1 cellular context compared by ENCODE assay signal in genomic region chr1:77779529-77780281, GRCh38.
A peak's percentile ranks its signal among the peaks of the same experiment; 100 is the strongest.
TF ChIP-seq lines count a peak whose summit lies in the region.

Gene MIGA1, plus strand, starts transcription at chr1:77779649. Its CDS starts 3,604 bp downstream, at chr1:77783253.

TF ChIP-seq in HepG2, 621 proteins besides CTCF, POLR2A, EP300 and RAD21 (continued from another document and continues in another):
- TF ChIP-seq AKNA (CRISPR knock-in tag; IDR thresholded peaks at IDR 0.05; ENCODE audit: borderline replicate concordance) (no peak), HINFP (CRISPR knock-in tag; IDR thresholded peaks at IDR 0.05; ENCODE audit: low read depth) (peak; percentile 69; the same call in 1 of the 2 replicates), ZNF33A (CRISPR knock-in tag; IDR thresholded peaks at IDR 0.05; ENCODE audit: borderline replicate concordance) (no peak), BCL3 (CRISPR knock-in tag; IDR thresholded peaks at IDR 0.05) (peak; percentile 74; the same call in 1 of the 2 replicates), THAP9 (CRISPR knock-in tag; IDR thresholded peaks at IDR 0.05; ENCODE audit: borderline replicate concordance) (peak; percentile 72; the same call in 1 of the 2 replicates), KDM2A (CRISPR knock-in tag; IDR thresholded peaks at IDR 0.05; ENCODE audit: borderline replicate concordance, low read depth) (peak; percentile 85; the same call in 1 of the 2 replicates), KAT2B (IDR thresholded peaks at IDR 0.05; ENCODE audit: borderline replicate concordance, low read depth, low read length) (no peak), ASH2L (IDR thresholded peaks at IDR 0.05; ENCODE audit: insufficient read length, low read depth, low read length) (peak; percentile 59), MAF1 (CRISPR knock-in tag; IDR thresholded peaks at IDR 0.05; ENCODE audit: borderline replicate concordance) (no peak), SIN3A (IDR thresholded peaks at IDR 0.05; ENCODE audit: borderline replicate concordance, low read depth, low read length) (peak; percentile 92), ZBTB46 (CRISPR knock-in tag; IDR thresholded peaks at IDR 0.05; ENCODE audit: borderline replicate concordance) (no peak), ZNF292 (CRISPR knock-in tag; IDR thresholded peaks at IDR 0.05; ENCODE audit: borderline replicate concordance, low read depth) (peak; percentile 94), ATAD3A (CRISPR knock-in tag; IDR thresholded peaks at IDR 0.05) (no peak), ZNF746 (CRISPR knock-in tag; IDR thresholded peaks at IDR 0.05) (no peak), ZNF253 (CRISPR knock-in tag; IDR thresholded peaks at IDR 0.05; ENCODE audit: borderline replicate concordance) (no peak), RXRA (CRISPR knock-in tag; IDR thresholded peaks at IDR 0.05) (peak; percentile 61), ETV5 (CRISPR knock-in tag; IDR thresholded peaks at IDR 0.05; ENCODE audit: borderline replicate concordance) (peak; percentile 37), KLF12 (CRISPR knock-in tag; IDR thresholded peaks at IDR 0.05; ENCODE audit: borderline replicate concordance) (no peak), ZFX (CRISPR knock-in tag; IDR thresholded peaks at IDR 0.05; ENCODE audit: low read depth) (peak; percentile 95), TCF12 (IDR thresholded peaks at IDR 0.05) (no peak), TCF12 (CRISPR knock-in tag; IDR thresholded peaks at IDR 0.05) (no peak), ZNF552 (CRISPR knock-in tag; IDR thresholded peaks at IDR 0.05; ENCODE audit: borderline replicate concordance) (peak; percentile 41; the same call in 1 of the 2 replicates), SMAD3 (CRISPR knock-in tag; IDR thresholded peaks at IDR 0.05) (peak; percentile 66; the same call in 1 of the 2 replicates), ZSCAN12 (CRISPR knock-in tag; IDR thresholded peaks at IDR 0.05) (no peak), ARNTL (CRISPR knock-in tag; IDR thresholded peaks at IDR 0.05) (no peak), ETV6 (CRISPR knock-in tag; conservative IDR thresholded peaks at IDR 0.05) (no peak), NR2F1 (CRISPR knock-in tag; IDR thresholded peaks at IDR 0.05) (no peak), ZNF781 (CRISPR knock-in tag; IDR thresholded peaks at IDR 0.05; ENCODE audit: borderline replicate concordance, not compliant biosample characterization) (peak; percentile 60), U2AF2 (IDR thresholded peaks at IDR 0.05; ENCODE audit: low read depth, low read length) (no peak), ZNF7 (CRISPR knock-in tag; IDR thresholded peaks at IDR 0.05) (no peak), ZNF280D (CRISPR knock-in tag; IDR thresholded peaks at IDR 0.05) (peak; percentile 81; the same call in 1 of the 2 replicates), SP1 (IDR thresholded peaks at IDR 0.05) (no peak), SP1 (CRISPR knock-in tag; IDR thresholded peaks at IDR 0.05) (no peak), ZNF550 (CRISPR knock-in tag; IDR thresholded peaks at IDR 0.05; ENCODE audit: borderline replicate concordance) (no peak), CREBL2 (CRISPR knock-in tag; IDR thresholded peaks at IDR 0.05; ENCODE audit: borderline replicate concordance) (0 out of 2 replicates have a peak, but pooled peaks have one; percentile 40), CBFB (CRISPR knock-in tag; IDR thresholded peaks at IDR 0.05) (0 out of 2 replicates have a peak, but pooled peaks have one; percentile 44), ZNF580 (CRISPR knock-in tag; IDR thresholded peaks at IDR 0.05; ENCODE audit: borderline replicate concordance, low read depth) (peak; percentile 50; the same call in 1 of the 2 replicates), ISX (CRISPR knock-in tag; conservative IDR thresholded peaks at IDR 0.05) (no peak), ZEB1 (IDR thresholded peaks at IDR 0.05; ENCODE audit: insufficient replicate concordance, low read depth) (peak; percentile 86), ZSCAN9 (CRISPR knock-in tag; IDR thresholded peaks at IDR 0.05; ENCODE audit: borderline replicate concordance) (peak; percentile 22; the same call in 1 of the 2 replicates), SNRNP70 (IDR thresholded peaks at IDR 0.05; ENCODE audit: low read depth, low read length) (no peak), ATF4 (CRISPR knock-in tag; IDR thresholded peaks at IDR 0.05) (no peak), AHR (CRISPR knock-in tag; IDR thresholded peaks at IDR 0.05) (0 out of 2 replicates have a peak, but pooled peaks have one; percentile 44), SIX4 (CRISPR knock-in tag; IDR thresholded peaks at IDR 0.05) (peak; percentile 40; the same call in 1 of the 2 replicates), WIZ (CRISPR knock-in tag; IDR thresholded peaks at IDR 0.05) (no peak)
